10 cellular contexts compared by ENCODE assay signal in genomic region chr17:44547625-44548297, GRCh38. TPM values are rescaled to one million over a fixed set of nuclear protein-coding genes. Genes with fewer than 3 reads are reported as not detected.
A peak's percentile ranks its signal among the peaks of the same experiment; 100 is the strongest.
DNase-seq lines count a peak whose midpoint lies in the region; FAIRE-seq and TF ChIP-seq lines count a peak whose summit lies in the region.
"Had no signal": no experiment of that assay in that cellular context is flagged by ENCODE, and none has a peak within 500 bp of the region (broad histone marks: within the 10 kb centered on the region; RNA-seq: fewer than 3 reads in every experiment).

No MANE protein-coding gene starts in this region.

- H3K36me3 ChIP-seq in adrenal gland (replicated peaks in 1 of 2) (no peaks in the 10 kb centered on the region), keratinocyte (ENCODE audit: control insufficient read depth in 2 of 2, extremely low read depth in 1 of 2, insufficient read depth in 2 of 2, low read length in 2 of 2) (no peaks in the 10 kb centered on the region), spleen (no peaks in the 10 kb centered on the region)

- 67 to 78% (median 73%) methylated on average over 4 of the region's 4 CpGs for WGBS in adrenal gland, 4 donors
- 64 to 76% (median 67%) methylated on average over 4 of the region's 4 CpGs for WGBS in spleen, 5 donors

- H3K4me1 ChIP-seq in adrenal gland (replicated peaks in 1 of 2) (no peaks in the 10 kb centered on the region), keratinocyte (ENCODE audit: control insufficient read depth, extremely low read depth, insufficient read depth, low read length) (peaks cover 48% of the 10 kb centered on the region), spleen (peaks cover 0 to 15% (median 0%) of the 10 kb centered on the region in 6 donors)

- dilution Hi-C loops in keratinocyte (cut with MboI; ENCODE audit: extremely low pct_ligation_motif_present, low sequenced_read_pairs): no loop called here

- intact Hi-C loops in adrenal gland (cut with DNase I) (no loop called here), spleen (cut with DNase I; ENCODE audit: low total_unique reads) (no loop called here)

- TF ChIP-seq POLR2A in adrenal gland (IDR thresholded peaks at IDR 0.05) (no peak), spleen (IDR thresholded peaks at IDR 0.05) (no peak)

- no peaks in the 10 kb centered on the region for H3K27me3 ChIP-seq in adrenal gland
- H3K27me3 ChIP-seq in keratinocyte (ENCODE audit: control insufficient read depth, extremely low read depth, insufficient read depth, low read length): no peaks in the 10 kb centered on the region
- peaks cover 0 to 87% (median 5%) of the 10 kb centered on the region in 7 donors for H3K27me3 ChIP-seq in spleen (replicated peaks in 1 of 7)

- H3K9me1 ChIP-seq in keratinocyte (ENCODE audit: control insufficient read depth, extremely low read depth, insufficient read depth, low read length): no peaks in the 10 kb centered on the region

- H3K4me2 ChIP-seq in keratinocyte (ENCODE audit: control insufficient read depth, extremely low read depth, insufficient read depth, low read depth, low read length): peak overlapping the region; percentile 75

- H3K4me3 ChIP-seq in adrenal gland (no peak overlapping the region), keratinocyte (ENCODE audit: control insufficient read depth in 2 of 3, extremely low read depth in 1 of 3, insufficient read depth in 2 of 3, low read depth in 1 of 3, low read length in 3 of 3) (no peak overlapping the region), spleen (no peak overlapping the region)

- no peaks in the 10 kb centered on the region for H4K20me1 ChIP-seq in keratinocyte (ENCODE audit: control insufficient read depth, extremely low read depth, insufficient read depth, low read length)

- DNase-seq in SIG-M5 treated with dmso at 0.1 percent for 504 hours (lab: John Stamatoyannopoulos, UW; ENCODE audit: unreplicated experiment) (peak; percentile 81), SIG-M5 (lab: John Stamatoyannopoulos, UW) (no peak), adrenal gland (peak in 3 of 7 donors; percentile 16 to 41 (median 28)), keratinocyte (ENCODE audit: low read depth, low spot score) (no peak), substantia nigra (lab: John Stamatoyannopoulos, UW) (peak in 10 of 49 donors; percentile 8 to 35 (median 18)), NCI-H345 treated with DMSO at 0.1 percent for 48 hours (lab: John Stamatoyannopoulos, UW; ENCODE audit: unreplicated experiment) (no peak), NCI-H2107 (lab: John Stamatoyannopoulos, UW) (no peak), spleen (no peak)
- DNase-seq: 8988T; activated naive CD4-positive, alpha-beta T cell had no signal

- no peak overlapping the region for H2AFZ ChIP-seq in keratinocyte (ENCODE audit: control insufficient read depth, low read length)

- H3K9ac ChIP-seq in keratinocyte (ENCODE audit: control insufficient read depth, extremely low read depth, insufficient read depth, low read length): peak overlapping the region; percentile 51

- TF ChIP-seq CTCF in adrenal gland (IDR thresholded peaks at IDR 0.05) (no peak), keratinocyte (optimal IDR thresholded peaks at IDR 0.05 in 1 of 3, IDR thresholded peaks at IDR 0.05 in 1 of 3, conservative IDR thresholded peaks at IDR 0.05 in 1 of 3; ENCODE audit: extremely low read depth in 1 of 3, insufficient read depth in 2 of 3, low read length in 3 of 3) (no peak), spleen (IDR thresholded peaks at IDR 0.05 in 8 of 11, conservative IDR thresholded peaks at IDR 0.05 in 3 of 11) (no peak)

- H3K9me3 ChIP-seq in adrenal gland (replicated peaks in 1 of 3): no peaks in the 10 kb centered on the region
- H3K9me3 ChIP-seq in keratinocyte (ENCODE audit: control insufficient read depth, low read depth, low read length): no peaks in the 10 kb centered on the region
- H3K9me3 ChIP-seq in spleen: peaks cover 0 to 3% (median 0%) of the 10 kb centered on the region in 8 donors

- H3K27ac ChIP-seq in adrenal gland (peak overlapping the region in 3 of 5 donors; percentile 31 to 68 (median 56)), keratinocyte (ENCODE audit: control insufficient read depth, insufficient read depth, low read length) (peak overlapping the region; percentile 89), substantia nigra (ENCODE audit: low read depth, low read length, poor library complexity, severe bottlenecking) (peak overlapping the region; percentile 49), spleen (peak overlapping the region in 3 of 8 donors; percentile 60 to 79 (median 66))

- no peaks in the 10 kb centered on the region for H3K79me2 ChIP-seq in keratinocyte (ENCODE audit: control insufficient read depth, insufficient read depth, low read length)

- FAIRE-seq in keratinocyte (lab: Jason Lieb, UNC): no peak

RNA-seq across cellular contexts. Expression of gene FZD2, which starts 9.5 kb away (rescaled TPM):
- total RNA-seq in adrenal gland (1 to 10 TPM; 2.3 to 9.1 (median 3.4) TPM), spleen (1 to 10 TPM; 1.2 to 6.0 (median 3.1) TPM)
- polyA plus RNA-seq in adrenal gland (1 to 10 TPM in 2 of 3 donors, under 1 TPM in 1; 0.18 to 2.7 (median 2.3) TPM), keratinocyte (2.6 to 4.6 TPM (median 2.7 TPM) in 3 replicates), spleen (1 to 10 TPM; 2.0 to 3.8 (median 2.2) TPM)
- polyA plus RNA-seq in keratinocyte (2011; ENCODE audit: low read depth): not detected
- 0.98 and 2.2 TPM in 2 replicates for polyA plus RNA-seq in keratinocyte (2011; cell fraction: cytosol; rRNA removed)
- 3.9 and 6.6 TPM in 2 replicates for polyA plus RNA-seq in keratinocyte (2011; cell fraction: nucleus; rRNA removed)
- 0.21 and 6.3 TPM in 2 replicates for polyA plus RNA-seq in keratinocyte (2012; ENCODE audit: low replicate concordance)
- polyA minus RNA-seq in keratinocyte: 3.0 to 13.8 TPM (median 3.9 TPM) in 3 replicates
- polyA minus RNA-seq in keratinocyte (2011; cell fraction: cytosol; rRNA and poly(A)+ RNA removed): 6.9 TPM
- 8.8 and 9.9 TPM in 2 replicates for polyA minus RNA-seq in keratinocyte (2011; cell fraction: nucleus; rRNA and poly(A)+ RNA removed)

RNA-seq across cellular contexts. Expression of gene GPATCH8, which starts 44.6 kb away (rescaled TPM):
- total RNA-seq in adrenal gland: 10 to 100 TPM; 13.6 to 33.6 (median 30.4) TPM
- 10 to 100 TPM in 2 of 3 donors, 1 to 10 TPM in 1; 7.2 to 30.0 (median 15.5) TPM for polyA plus RNA-seq in adrenal gland
- 11.4 to 15.1 TPM (median 13.4 TPM) in 3 replicates for polyA plus RNA-seq in keratinocyte
- polyA plus RNA-seq in keratinocyte (2011; ENCODE audit: low read depth): 37.0 TPM
- 9.6 and 12.4 TPM in 2 replicates for polyA plus RNA-seq in keratinocyte (2011; cell fraction: cytosol; rRNA removed)
- polyA plus RNA-seq in keratinocyte (2011; cell fraction: nucleus; rRNA removed): 31.2 and 31.7 TPM in 2 replicates
- polyA plus RNA-seq in keratinocyte (2012; ENCODE audit: low replicate concordance): 13.4 and 13.8 TPM in 2 replicates
- 17.8 to 27.3 TPM (median 19.9 TPM) in 3 replicates for polyA minus RNA-seq in keratinocyte
- 8.4 TPM for polyA minus RNA-seq in keratinocyte (2011; cell fraction: cytosol; rRNA and poly(A)+ RNA removed)
- 26.6 and 47.6 TPM in 2 replicates for polyA minus RNA-seq in keratinocyte (2011; cell fraction: nucleus; rRNA and poly(A)+ RNA removed)
- 10 to 100 TPM; 48.4 to 66.3 (median 60.5) TPM for total RNA-seq in spleen
- polyA plus RNA-seq in spleen: 1 to 10 TPM; 4.8 to 9.1 (median 5.3) TPM
